ENCODE assay signal across 27 cellular contexts in genomic region chr5:103133231-103133630, GRCh38. TPM values are rescaled to one million over a fixed set of nuclear protein-coding genes. Genes with fewer than 3 reads are reported as not detected.
DNase-seq lines count a peak whose midpoint lies in the region; FAIRE-seq and TF ChIP-seq lines count a peak whose summit lies in the region.
"Had no signal": no experiment of that assay in that cellular context is flagged by ENCODE, and none has a peak within 500 bp of the region (broad histone marks: within the 10 kb centered on the region; RNA-seq: fewer than 3 reads in every experiment).

No MANE protein-coding gene starts in this region.

- no peaks in the 10 kb centered on the region for H3K9me2 ChIP-seq in MM.1S (replicated peaks; ENCODE audit: insufficient read depth, low read length)

- H3K9me3 ChIP-seq in MM.1S (replicated peaks; ENCODE audit: insufficient read depth, low read length), result no peaks in the 10 kb centered on the region
- no peaks in the 10 kb centered on the region for H3K9me3 ChIP-seq in fibroblast of lung (ENCODE audit: control insufficient read depth, insufficient read depth, low read depth, low read length)
- H3K9me3 ChIP-seq in osteoblast (ENCODE audit: low read depth, low read length), result no peaks in the 10 kb centered on the region
- H3K9me3 ChIP-seq: A549, BE2C had no signal

- H3K4me2 ChIP-seq in MM.1S (ENCODE audit: low read depth, low read length) (peak overlapping the region; percentile 41; the same call in 1 of the 2 replicates), fibroblast of lung (ENCODE audit: extremely low read depth, insufficient read depth, low read length) (peak overlapping the region; percentile 23), osteoblast (ENCODE audit: insufficient read depth, low read length) (peak overlapping the region; percentile 38)
- H3K4me2 ChIP-seq: A549 had no signal

- H3K27me3 ChIP-seq in MM.1S (replicated peaks; ENCODE audit: insufficient read depth, low read length) (no peaks in the 10 kb centered on the region), fibroblast of lung (ENCODE audit: control insufficient read depth, insufficient read depth, low read length) (no peaks in the 10 kb centered on the region), osteoblast (ENCODE audit: insufficient read depth, low read length) (no peaks in the 10 kb centered on the region)
- H3K27me3 ChIP-seq: BE2C had no signal

- DNase-seq in MM.1S, result no peak
- no peak for DNase-seq in fibroblast of lung (ENCODE audit: low read depth in 2 of 2)
- DNase-seq in osteoblast (ENCODE audit: insufficient read length, low spot score, missing footprints), result no peak
- DNase-seq in DMS 273 (lab: John Stamatoyannopoulos, UW; ENCODE audit: unreplicated experiment), result no peak
- no peak for DNase-seq in activated CD4-positive, alpha-beta T cell treated with anti-CD3 and anti-CD28 coated beads for 1 hour
- DNase-seq in NCI-H2196 (lab: John Stamatoyannopoulos, UW; ENCODE audit: unreplicated experiment), result no peak
- DNase-seq: BE2C; CD4-positive, CD25-positive, alpha-beta regulatory T cell; COR-L47; DMS 273 treated with DMSO at 0.1 percent for 48 hours; DMS79 treated with DMSO at 0.1 percent for 48 hours; GM23248; H9; KBM-7; NCI-H1092; NCI-H1436; NCI-H1930; NCI-H226; NCI-H510A treated with DMSO at 0.1 percent for 48 hours; NCI-H748 treated with DMSO at 0.1 percent for 48 hours; NK-92 treated with Interleukin-12 subunit alpha and Interleukin-12 subunit beta, amount 100 ng/mL, for 24 hours; SHP77 treated with DMSO at 0.1 percent for 48 hours had no signal

- H3K27ac ChIP-seq in MM.1S (ENCODE audit: low read length) (no peak overlapping the region), fibroblast of lung (ENCODE audit: insufficient read depth, low read length) (no peak overlapping the region), osteoblast (ENCODE audit: low read depth, low read length) (peak overlapping the region; percentile 23)
- H3K27ac ChIP-seq: A549, GM23248, RWPE1, SK-N-MC had no signal

- no peak overlapping the region for H3K4me3 ChIP-seq in MM.1S (ENCODE audit: low read length)
- H3K4me3 ChIP-seq in fibroblast of lung (replicated peaks in 1 of 4; ENCODE audit: control extremely low read depth in 1 of 4, insufficient read depth in 1 of 4, low read depth in 3 of 4, low read length in 4 of 4), result no peak overlapping the region
- no peak overlapping the region for H3K4me3 ChIP-seq in osteoblast (ENCODE audit: insufficient read depth, low read length)
- H3K4me3 ChIP-seq: A549, GM12878, GM23248, SK-N-MC had no signal

- H2AFZ ChIP-seq in MM.1S (ENCODE audit: low read length) (no peak overlapping the region), fibroblast of lung (ENCODE audit: low read length) (no peak overlapping the region), osteoblast (ENCODE audit: low read length) (no peak overlapping the region)
- H2AFZ ChIP-seq: GM23248 had no signal

- H3K4me1 ChIP-seq in MM.1S (ENCODE audit: low read length) (no peaks in the 10 kb centered on the region), fibroblast of lung (ENCODE audit: control insufficient read depth, extremely low read depth, insufficient read depth, low read length) (no peaks in the 10 kb centered on the region), osteoblast (ENCODE audit: insufficient read depth, low read length) (peaks cover 4% of the 10 kb centered on the region)
- H3K4me1 ChIP-seq: BE2C had no signal

- H3K9ac ChIP-seq in MM.1S (ENCODE audit: low read length) (no peak overlapping the region), fibroblast of lung (ENCODE audit: insufficient read depth, low read length) (no peak overlapping the region)
- H3K9ac ChIP-seq: GM23248 had no signal

- H4K20me1 ChIP-seq in MM.1S (ENCODE audit: insufficient read depth, low read length), result no peaks in the 10 kb centered on the region
- H4K20me1 ChIP-seq in fibroblast of lung (ENCODE audit: control insufficient read depth, extremely low read depth, insufficient read depth, low read length), result no peaks in the 10 kb centered on the region
- no peaks in the 10 kb centered on the region for H4K20me1 ChIP-seq in osteoblast (ENCODE audit: insufficient read depth, low read length)

- H3K79me2 ChIP-seq in MM.1S (ENCODE audit: low read length) (peaks cover 5% of the 10 kb centered on the region; the same call in 1 of the 2 replicates), fibroblast of lung (ENCODE audit: control insufficient read depth, insufficient read depth, low read length) (no peaks in the 10 kb centered on the region), osteoblast (ENCODE audit: insufficient read depth, low read length) (peaks cover 2% of the 10 kb centered on the region)

- FAIRE-seq in A204.1 (lab: Jason Lieb, UNC), result peak; percentile 37

- no peak for TF ChIP-seq CTCF in MM.1S (IDR thresholded peaks at IDR 0.05; ENCODE audit: low read length)
- TF ChIP-seq CTCF in fibroblast of lung (conservative IDR thresholded peaks at IDR 0.05 in 1 of 2, IDR thresholded peaks at IDR 0.05 in 1 of 2; ENCODE audit: low read depth in 1 of 2, low read length in 2 of 2), result no peak
- TF ChIP-seq CTCF in osteoblast (IDR thresholded peaks at IDR 0.05; ENCODE audit: extremely low read depth, low read depth, low read length), result no peak

- H3K36me3 ChIP-seq in MM.1S (replicated peaks; ENCODE audit: insufficient read depth, low read length) (0 out of 2 replicates have a peak, but pooled peaks cover 2% of the 10 kb centered on the region), fibroblast of lung (ENCODE audit: control insufficient read depth, insufficient read depth, low read length) (no peaks in the 10 kb centered on the region), osteoblast (ENCODE audit: insufficient read depth, low read length) (no peaks in the 10 kb centered on the region)
- H3K36me3 ChIP-seq: BE2C had no signal

- H3F3A ChIP-seq in MM.1S (ENCODE audit: insufficient read depth, low read length), result no peaks in the 10 kb centered on the region

RNA-seq across cellular contexts. Expression of gene PPIP5K2, which starts 13.1 kb away (rescaled TPM):
- total RNA-seq in fibroblast of lung, result 41.6 and 42.1 TPM in 2 replicates
- polyA plus RNA-seq in fibroblast of lung, result 45.6 and 49.3 TPM in 2 replicates
- 23.9 and 26.9 TPM in 2 replicates for polyA plus RNA-seq in fibroblast of lung (2012)
- polyA minus RNA-seq in fibroblast of lung (ENCODE audit: low replicate concordance), result 26.0 and 39.5 TPM in 2 replicates
- total RNA-seq in osteoblast, result 78.5 and 89.3 TPM in 2 replicates

RNA-seq across cellular contexts. Expression of gene GIN1, which starts 13.3 kb away (rescaled TPM):
- total RNA-seq in fibroblast of lung, result 7.2 and 7.6 TPM in 2 replicates
- polyA plus RNA-seq in fibroblast of lung, result 4.0 and 4.3 TPM in 2 replicates
- polyA plus RNA-seq in fibroblast of lung (2012), result 5.4 and 5.6 TPM in 2 replicates
- not detected in 2 replicates for polyA minus RNA-seq in fibroblast of lung (ENCODE audit: low replicate concordance)
- 5.1 and 6.2 TPM in 2 replicates for total RNA-seq in osteoblast
